In genomic region chr3:72888546-72889309, GRCh38 we compare ENCODE assay signal across 9 cellular contexts. TPM values are rescaled to one million over a fixed set of nuclear protein-coding genes. Genes with fewer than 3 reads are reported as not detected.
A peak's percentile ranks its signal among the peaks of the same experiment; 100 is the strongest.
DNase-seq lines count a peak whose midpoint lies in the region; ATAC-seq and TF ChIP-seq lines count a peak whose summit lies in the region.
"Had no signal": no experiment of that assay in that cellular context is flagged by ENCODE, and none has a peak within 500 bp of the region (broad histone marks: within the 10 kb centered on the region; RNA-seq: fewer than 3 reads in every experiment).

No MANE protein-coding gene starts in this region.

- no peaks in the 10 kb centered on the region for H3K36me3 ChIP-seq in adrenal gland (replicated peaks in 1 of 2)
- no peaks in the 10 kb centered on the region for H3K36me3 ChIP-seq in kidney epithelial cell (ENCODE audit: control insufficient read depth, insufficient read depth, low read length)
- no peaks in the 10 kb centered on the region for H3K36me3 ChIP-seq in testis (ENCODE audit: low read depth, missing control alignments)

- H3K27me3 Mint-ChIP-seq in activated T-cell treated with anti-CD3 and anti-CD28 coated beads, Interleukin-2, amount 50 U/mL, for 4 hours (ENCODE audit: low read depth): peaks cover 78% of the 10 kb centered on the region

- DNase-seq in activated T-cell treated with anti-CD3 and anti-CD28 coated beads, Interleukin-2, amount 50 U/mL, for 4 hours: no peak
- DNase-seq in activated T-cell treated with anti-CD3 and anti-CD28 coated beads for 4 hours (no peak), adrenal gland (peak in 4 of 7 donors; percentile 48 to 64 (median 50)), kidney epithelial cell (ENCODE audit: low read depth) (no peak), testis (peak; percentile 59), HuH-7.5 (ENCODE audit: low spot score) (no peak)

- H3K27ac ChIP-seq in adrenal gland (peak overlapping the region in 3 of 5 donors; percentile 39 to 87 (median 73)), testis (peak overlapping the region; percentile 56 to 68)

- no peaks in the 10 kb centered on the region for H3K9me3 ChIP-seq in adrenal gland (replicated peaks in 1 of 3)
- no peaks in the 10 kb centered on the region for H3K9me3 ChIP-seq in testis
- H3K9me3 ChIP-seq: body of pancreas had no signal

- no peak for TF ChIP-seq POLR2A in adrenal gland (IDR thresholded peaks at IDR 0.05)
- no peak for TF ChIP-seq POLR2A in testis (IDR thresholded peaks at IDR 0.05)
- TF ChIP-seq POLR2A in GM18505 (IDR thresholded peaks at IDR 0.05; ENCODE audit: borderline replicate concordance, extremely low read depth, insufficient read depth, insufficient read length): no peak

- 10 to 11% (median 10%) methylated on average over 16 to 21 of the region's 21 CpGs for WGBS in adrenal gland, 4 donors
- WGBS in testis, 2 donors: 5 to 6% methylated on average over 21 of the region's 21 CpGs

- H3K4me3 ChIP-seq in adrenal gland: peak overlapping the region in 2 of 4 donors; percentile 33 to 67
- peak overlapping the region; percentile 56 for H3K4me3 ChIP-seq in kidney epithelial cell (ENCODE audit: low read depth, low read length)
- peak overlapping the region; percentile 53 to 62 for H3K4me3 ChIP-seq in testis
- H3K4me3 ChIP-seq: body of pancreas had no signal

- intact Hi-C loops in adrenal gland (cut with DNase I) (no loop called here), testis (cut with DNase I; ENCODE audit: low total_unique reads) (no loop called here)

- H3K4me3 Mint-ChIP-seq in activated T-cell treated with anti-CD3 and anti-CD28 coated beads, Interleukin-2, amount 50 U/mL, for 4 hours: peak overlapping the region; percentile 37

- H3K4me1 ChIP-seq in adrenal gland (replicated peaks in 1 of 2) (peaks cover 20 to 29% of the 10 kb centered on the region in 2 donors), testis (peaks cover 24% of the 10 kb centered on the region)

- no peaks in the 10 kb centered on the region for H3K27me3 ChIP-seq in adrenal gland
- H3K27me3 ChIP-seq in kidney epithelial cell (ENCODE audit: control insufficient read depth, insufficient read depth, low read length): no peaks in the 10 kb centered on the region
- H3K27me3 ChIP-seq in testis: no peaks in the 10 kb centered on the region
- H3K27me3 ChIP-seq: body of pancreas had no signal

- TF ChIP-seq CTCF in adrenal gland (IDR thresholded peaks at IDR 0.05) (no peak), kidney epithelial cell (IDR thresholded peaks at IDR 0.05; ENCODE audit: insufficient read depth, low read length, poor library complexity, severe bottlenecking) (no peak), testis (IDR thresholded peaks at IDR 0.05) (no peak)

- peaks cover 6% of the 10 kb centered on the region for H3K4me1 Mint-ChIP-seq in activated T-cell treated with anti-CD3 and anti-CD28 coated beads, Interleukin-2, amount 50 U/mL, for 4 hours (ENCODE audit: low read depth)

- ATAC-seq in activated T-cell treated with anti-CD3 and anti-CD28 coated beads, Interleukin-2, amount 50 U/mL, for 4 hours: no peak
- ATAC-seq in HG02678 (IDR thresholded peaks at IDR 0.05; ENCODE audit: unreplicated experiment) (no peak), GM18505 (IDR thresholded peaks at IDR 0.05; ENCODE audit: unreplicated experiment) (no peak)

- no peaks in the 10 kb centered on the region for H3K36me3 Mint-ChIP-seq in activated T-cell treated with anti-CD3 and anti-CD28 coated beads, Interleukin-2, amount 50 U/mL, for 4 hours (ENCODE audit: insufficient read depth)

- H3K9me3 Mint-ChIP-seq in activated T-cell treated with anti-CD3 and anti-CD28 coated beads, Interleukin-2, amount 50 U/mL, for 4 hours: peaks cover 4% of the 10 kb centered on the region

RNA-seq across cellular contexts. Expression of gene GXYLT2, which starts 0.9 kb away (rescaled TPM):
- total RNA-seq in activated T-cell treated with anti-CD3 and anti-CD28 coated beads, Interleukin-2, amount 50 U/mL, for 4 hours: not detected
- total RNA-seq in adrenal gland (10 to 100 TPM in 7 of 8 donors, 1 to 10 TPM in 1; 7.8 to 32.5 (median 21.9) TPM), kidney epithelial cell (7.4 and 9.3 TPM in 2 replicates), testis (10 to 100 TPM; 17.6 to 27.8 TPM)
- polyA plus RNA-seq in adrenal gland (1 to 10 TPM; 1.9 to 4.5 (median 2.7) TPM), testis (ENCODE audit: insufficient read depth, low read depth, low replicate concordance) (9.7 TPM)

RNA-seq across cellular contexts. Expression of gene SHQ1, which starts 40.5 kb away (rescaled TPM):
- 10 to 100 TPM; 39.2 to 52.1 (median 44.4) TPM for total RNA-seq in activated T-cell treated with anti-CD3 and anti-CD28 coated beads, Interleukin-2, amount 50 U/mL, for 4 hours
- 10 to 100 TPM; 11.4 to 26.4 (median 15.1) TPM for total RNA-seq in adrenal gland
- 10 to 100 TPM in 1 of 3 donors, 1 to 10 TPM in 2; 7.2 to 19.0 (median 7.5) TPM for polyA plus RNA-seq in adrenal gland
- 17.8 and 18.6 TPM in 2 replicates for total RNA-seq in kidney epithelial cell
- 10 to 100 TPM; 21.2 to 26.9 TPM for total RNA-seq in testis
- 20.1 TPM for polyA plus RNA-seq in testis (ENCODE audit: insufficient read depth, low read depth, low replicate concordance)

Comparison
In these comparisons a context has a peak if more than half of its experiments do, and no peak if none do; other contexts are left out.
1. DNase-seq: peak in adrenal gland (4 of 7) and testis (single experiment); none in activated T-cell treated with anti-CD3 and anti-CD28 coated beads, Interleukin-2, amount 50 U/mL, for 4 hours (single experiment), activated T-cell treated with anti-CD3 and anti-CD28 coated beads for 4 hours (single experiment), kidney epithelial cell (single experiment) and HuH-7.5 (single experiment).